1 cellular context compared by ENCODE assay signal in the genomic region with DNA sequence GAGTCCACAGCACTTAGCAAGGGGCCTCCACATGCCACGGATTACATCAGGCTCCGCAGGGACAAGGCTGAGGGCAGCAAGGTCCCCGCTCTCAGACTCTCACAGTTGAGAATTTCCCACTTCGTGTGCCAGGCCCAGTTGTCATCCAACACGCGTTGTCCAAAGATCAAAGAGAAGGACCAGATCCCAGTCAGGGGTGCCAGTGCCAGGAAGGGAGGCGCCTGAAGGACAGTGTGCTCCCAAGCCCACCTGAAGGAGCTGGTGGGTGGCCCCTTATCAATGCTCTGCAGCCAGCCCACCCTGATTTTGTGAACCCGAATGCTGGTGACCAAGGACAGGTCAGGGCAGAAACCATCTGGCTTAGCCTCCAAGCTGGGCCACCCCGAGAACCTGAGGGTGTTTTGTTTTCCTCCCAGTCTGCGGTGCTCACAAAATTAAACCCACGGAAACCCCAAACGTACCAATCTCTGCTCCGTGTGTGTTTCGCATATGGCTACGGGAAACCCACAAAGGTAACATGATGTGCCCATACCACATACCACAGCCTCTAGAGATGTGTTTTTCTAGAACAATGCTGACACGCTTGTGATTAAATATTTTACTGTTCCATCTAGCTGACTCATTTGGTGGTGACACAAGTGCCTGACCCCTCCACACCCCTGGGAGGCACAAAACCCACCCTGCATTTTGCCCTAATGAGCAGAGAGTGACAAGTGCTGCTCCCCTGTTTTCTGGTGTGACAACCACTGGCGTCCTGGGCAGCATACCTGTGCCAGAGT.
TF ChIP-seq lines count a peak whose summit lies in the region.

No MANE protein-coding gene starts in this region.

TF ChIP-seq in SK-N-SH, 30 proteins besides CTCF, POLR2A, EP300 and RAD21 (continued from another document):
- no peak for TF ChIP-seq REST (IDR thresholded peaks at IDR 0.05; ENCODE audit: low read depth, low read length)
- no peak for TF ChIP-seq TCF12 (IDR thresholded peaks at IDR 0.05)
- TF ChIP-seq, protein P1, sequence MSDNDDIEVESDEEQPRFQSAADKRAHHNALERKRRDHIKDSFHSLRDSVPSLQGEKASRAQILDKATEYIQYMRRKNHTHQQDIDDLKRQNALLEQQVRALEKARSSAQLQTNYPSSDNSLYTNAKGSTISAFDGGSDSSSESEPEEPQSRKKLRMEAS (IDR thresholded peaks at IDR 0.05; ENCODE audit: low read depth) = no peak
- TF ChIP-seq POLR2AphosphoS5 (IDR thresholded peaks at IDR 0.05; ENCODE audit: low read depth, low read length) = no peak
- no peak for TF ChIP-seq TEAD4 (IDR thresholded peaks at IDR 0.05; ENCODE audit: borderline replicate concordance, insufficient read depth)
- no peak for TF ChIP-seq YY1 (IDR thresholded peaks at IDR 0.05; ENCODE audit: low read depth)
- no peak for TF ChIP-seq GATA2 (CRISPR knock-in tag; IDR thresholded peaks at IDR 0.05)
- TF ChIP-seq MXI1 (IDR thresholded peaks at IDR 0.05; ENCODE audit: low read depth, low read length) = no peak
- no peak for TF ChIP-seq MEF2A (IDR thresholded peaks at IDR 0.05; ENCODE audit: borderline replicate concordance, low read depth)
- TF ChIP-seq, protein P2, sequence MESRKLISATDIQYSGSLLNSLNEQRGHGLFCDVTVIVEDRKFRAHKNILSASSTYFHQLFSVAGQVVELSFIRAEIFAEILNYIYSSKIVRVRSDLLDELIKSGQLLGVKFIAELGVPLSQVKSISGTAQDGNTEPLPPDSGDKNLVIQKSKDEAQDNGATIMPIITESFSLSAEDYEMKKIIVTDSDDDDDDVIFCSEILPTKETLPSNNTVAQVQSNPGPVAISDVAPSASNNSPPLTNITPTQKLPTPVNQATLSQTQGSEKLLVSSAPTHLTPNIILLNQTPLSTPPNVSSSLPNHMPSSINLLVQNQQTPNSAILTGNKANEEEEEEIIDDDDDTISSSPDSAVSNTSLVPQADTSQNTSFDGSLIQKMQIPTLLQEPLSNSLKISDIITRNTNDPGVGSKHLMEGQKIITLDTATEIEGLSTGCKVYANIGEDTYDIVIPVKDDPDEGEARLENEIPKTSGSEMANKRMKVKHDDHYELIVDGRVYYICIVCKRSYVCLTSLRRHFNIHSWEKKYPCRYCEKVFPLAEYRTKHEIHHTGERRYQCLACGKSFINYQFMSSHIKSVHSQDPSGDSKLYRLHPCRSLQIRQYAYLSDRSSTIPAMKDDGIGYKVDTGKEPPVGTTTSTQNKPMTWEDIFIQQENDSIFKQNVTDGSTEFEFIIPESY (IDR thresholded peaks at IDR 0.05; ENCODE audit: borderline replicate concordance, low read depth) = no peak
- no peak for TF ChIP-seq FOXJ3 (CRISPR knock-in tag; IDR thresholded peaks at IDR 0.05)
- TF ChIP-seq, protein P3, sequence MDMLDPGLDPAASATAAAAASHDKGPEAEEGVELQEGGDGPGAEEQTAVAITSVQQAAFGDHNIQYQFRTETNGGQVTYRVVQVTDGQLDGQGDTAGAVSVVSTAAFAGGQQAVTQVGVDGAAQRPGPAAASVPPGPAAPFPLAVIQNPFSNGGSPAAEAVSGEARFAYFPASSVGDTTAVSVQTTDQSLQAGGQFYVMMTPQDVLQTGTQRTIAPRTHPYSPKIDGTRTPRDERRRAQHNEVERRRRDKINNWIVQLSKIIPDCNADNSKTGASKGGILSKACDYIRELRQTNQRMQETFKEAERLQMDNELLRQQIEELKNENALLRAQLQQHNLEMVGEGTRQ (IDR thresholded peaks at IDR 0.05; ENCODE audit: borderline replicate concordance, low read depth, low read length) = no peak
- no peak for TF ChIP-seq ELF1 (IDR thresholded peaks at IDR 0.05)
- no peak for TF ChIP-seq JUND (IDR thresholded peaks at IDR 0.05)
- TF ChIP-seq NRF1 (IDR thresholded peaks at IDR 0.05; ENCODE audit: low read depth, low read length) = no peak
- TF ChIP-seq SMC3 (IDR thresholded peaks at IDR 0.05; ENCODE audit: low read depth, low read length) = no peak
